ENCODE assay signal across 9 cellular contexts in the genomic region with DNA sequence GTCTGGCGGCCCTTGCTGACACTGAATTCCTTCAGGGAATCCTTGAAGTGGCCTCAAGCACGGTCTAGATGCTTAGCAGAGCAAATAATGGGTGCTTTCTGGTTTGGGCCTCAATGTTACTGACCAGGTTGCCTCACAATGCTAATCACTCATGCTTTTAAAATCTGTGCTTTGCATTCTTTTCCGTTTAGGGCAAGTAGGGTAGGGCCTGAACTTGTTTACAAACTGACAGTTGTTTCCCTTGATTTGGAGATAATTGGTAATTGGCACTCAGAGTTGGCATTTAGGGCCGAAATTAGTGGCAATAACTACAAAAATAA. TPM values are rescaled to one million over a fixed set of nuclear protein-coding genes. Genes with fewer than 3 reads are reported as not detected.
DNase-seq lines count a peak whose midpoint lies in the region; ATAC-seq and TF ChIP-seq lines count a peak whose summit lies in the region.
"Had no signal": no experiment of that assay in that cellular context is flagged by ENCODE, and none has a peak within 500 bp of the region (broad histone marks: within the 10 kb centered on the region; RNA-seq: fewer than 3 reads in every experiment).

No MANE protein-coding gene starts in this region.

- H3K79me2 ChIP-seq in PC-3 (ENCODE audit: low read length) = peaks cover 46% of the 10 kb centered on the region

- H3K4me1 ChIP-seq in PC-3 (ENCODE audit: insufficient read depth, low read length) = peaks cover 18% of the 10 kb centered on the region
- H3K4me1 ChIP-seq in neuron (ENCODE audit: insufficient read depth, low read length) = peaks cover 15% of the 10 kb centered on the region

- peak overlapping the region; percentile 15; the same call in 1 of the 2 replicates for H3K27ac ChIP-seq in PC-3 (ENCODE audit: low read length)

- H3F3A ChIP-seq in PC-3 (ENCODE audit: low read length, unreplicated experiment) = peaks cover 5% of the 10 kb centered on the region

- POLR2A ChIA-PET in PC-3 (lab: Charles Lee; ENCODE audit: unreplicated experiment) = no interaction called here

- H3K27me3 Mint-ChIP-seq in CD14-positive monocyte (ENCODE audit: low read depth in 3 of 3) = peaks cover 0 to 2% (median 0%) of the 10 kb centered on the region in 3 donors

- H4K20me1 ChIP-seq in PC-3 (ENCODE audit: low read length) = no peaks in the 10 kb centered on the region

- TF ChIP-seq CTCF in CD14-positive monocyte (IDR thresholded peaks at IDR 0.05) = no peak
- no peak for TF ChIP-seq CTCF in PC-3 (conservative IDR thresholded peaks at IDR 0.05; ENCODE audit: low read depth, low read length)
- TF ChIP-seq CTCF in epithelial cell of esophagus (IDR thresholded peaks at IDR 0.05; ENCODE audit: insufficient read depth, low read depth, low read length, missing control alignments) = no peak

- DNase-seq in CD14-positive monocyte (ENCODE audit: low spot score) (no peak), PC-3 (peak; percentile 28), epithelial cell of esophagus (ENCODE audit: low read depth) (peak; percentile 82), COLO829 (ENCODE audit: low spot score) (no peak), HPDE6-E6E7 (ENCODE audit: extremely low spot score) (no peak), AML-193 (lab: John Stamatoyannopoulos, UW) (no peak)
- DNase-seq: stimulated activated CD4-positive, alpha-beta T cell treated with anti-CD3 and anti-CD28 coated beads, Interleukin-1b, Interleukin-23, amount 100 ng/mL, for 48 hours had no signal

- H3K4me3 ChIP-seq in PC-3 (ENCODE audit: low read length) (peak overlapping the region; percentile 100), epithelial cell of esophagus (ENCODE audit: low read length) (peak overlapping the region; percentile 94), neuron (ENCODE audit: low read length) (peak overlapping the region; percentile 98)

- peaks cover 6% of the 10 kb centered on the region; the same call in 1 of the 2 replicates for H3K36me3 ChIP-seq in PC-3 (ENCODE audit: low read depth, low read length)
- H3K36me3 ChIP-seq in neuron (ENCODE audit: insufficient read depth, low read length) = peaks cover 4% of the 10 kb centered on the region

- peak overlapping the region; percentile 90 to 93 for H3K4me3 Mint-ChIP-seq in CD14-positive monocyte

- H3K9me3 Mint-ChIP-seq in CD14-positive monocyte = no peaks in the 10 kb centered on the region

- BruUV-seq in PC-3 (replicated peaks; lab: Mats Ljungman, UMichigan) = TSS peak; percentile 36

- peaks cover 17 to 18% of the 10 kb centered on the region in 2 donors for H3K36me3 Mint-ChIP-seq in CD14-positive monocyte

- ATAC-seq in PC-3 (peak; percentile 18), HG02759 (IDR thresholded peaks at IDR 0.05; ENCODE audit: unreplicated experiment) (no peak)

- H3K4me2 ChIP-seq in PC-3 (ENCODE audit: low read length) = peak overlapping the region; percentile 98

- H3K27ac Mint-ChIP-seq in CD14-positive monocyte = no peak overlapping the region

- peak overlapping the region; percentile 91 for H3K9ac ChIP-seq in PC-3 (ENCODE audit: low read length)

- H2AFZ ChIP-seq in PC-3 (ENCODE audit: low read length) (peak overlapping the region; percentile 63), neuron (ENCODE audit: low read depth, low read length) (no peak overlapping the region)

- no peaks in the 10 kb centered on the region for H3K27me3 ChIP-seq in PC-3 (ENCODE audit: low read length)
- H3K27me3 ChIP-seq in neuron (ENCODE audit: insufficient read depth, low read length) = no peaks in the 10 kb centered on the region

- CTCF ChIA-PET in PC-3 (lab: Charles Lee) = interaction anchor here (0.7 kb wide), 1 partner anchor 212 kb away, joined by 3 read pairs; a partner anchor contains a TSS

- peaks cover 16% of the 10 kb centered on the region for H3K4me1 Mint-ChIP-seq in CD14-positive monocyte

- intact Hi-C loops in CD14-positive monocyte (cut with micrococcal nuclease) (no loop called here), PC-3 (cut with micrococcal nuclease) (no loop called here)

- H3K9me3 ChIP-seq in PC-3 (ENCODE audit: low read length) (no peaks in the 10 kb centered on the region), neuron (ENCODE audit: low read length) (no peaks in the 10 kb centered on the region)

- H3K9me2 ChIP-seq in PC-3 (replicated peaks; ENCODE audit: low read length) = no peaks in the 10 kb centered on the region

RNA-seq across cellular contexts. Expression of a gene that starts 1.4 kb away (rescaled TPM):
- 1 to 10 TPM; 3.6 to 5.1 TPM for polyA plus RNA-seq in CD14-positive monocyte
- 30.7 and 43.6 TPM in 2 replicates for total RNA-seq in PC-3 (2014; rRNA removed)

Comparison
In these comparisons a context has a peak if more than half of its experiments do, and no peak if none do; other contexts are left out.
1. DNase-seq: peak in PC-3 (single experiment) and epithelial cell of esophagus (single experiment); none in CD14-positive monocyte (single experiment), COLO829 (single experiment), HPDE6-E6E7 (single experiment) and AML-193 (0 of 2).
2. Peak in every context shown above with its lines, with median percentiles within 50 percentile points of each other: H3K4me3 ChIP-seq.